Comparison of ENCODE assay signal across 8 cellular contexts in the genomic region with DNA sequence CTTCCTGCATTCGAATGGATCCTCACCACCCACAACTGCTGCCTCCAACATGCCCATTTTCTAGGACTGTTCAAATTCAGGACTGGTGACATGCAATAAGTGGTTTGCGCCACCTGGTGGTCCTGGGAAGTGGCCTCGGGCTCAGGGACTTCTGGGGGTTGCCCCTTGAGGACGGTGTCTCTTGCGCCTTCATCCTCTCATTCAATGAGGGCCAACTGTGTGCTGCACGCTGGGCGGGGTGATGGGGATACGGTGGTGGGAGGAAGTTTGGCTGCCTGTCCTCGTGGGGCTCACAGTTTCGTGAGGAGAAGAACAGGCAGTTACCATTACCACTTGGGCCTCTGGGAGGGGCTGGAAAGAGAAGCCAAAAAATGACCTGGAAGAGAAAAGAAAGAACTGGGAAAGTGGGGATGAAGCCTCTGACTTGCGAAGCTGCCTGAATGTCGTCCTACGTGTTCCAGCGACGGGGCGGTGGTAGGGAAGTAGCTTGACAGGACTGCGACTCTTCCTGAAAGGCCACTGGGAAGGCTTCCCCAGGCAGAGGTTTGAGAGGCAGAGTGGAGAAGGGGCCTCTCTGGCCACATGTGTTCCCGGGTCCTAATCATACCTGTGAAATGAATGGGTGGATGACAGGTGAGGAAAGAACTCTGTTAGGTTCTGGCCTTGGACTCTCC. TPM values are rescaled to one million over a fixed set of nuclear protein-coding genes. Genes with fewer than 3 reads are reported as not detected.
DNase-seq lines count a peak whose midpoint lies in the region; ATAC-seq and TF ChIP-seq lines count a peak whose summit lies in the region.

No MANE protein-coding gene starts in this region.

- ATAC-seq in Panc1, result peak; percentile 89
- no peak for ATAC-seq in activated T-cell treated with anti-CD3 and anti-CD28 coated beads, Interleukin-2, amount 50 U/mL, for 72 hours (replicated peaks in 1 of 2)
- ATAC-seq in GM18511 (IDR thresholded peaks at IDR 0.05; ENCODE audit: unreplicated experiment), result no peak

- H3K36me3 Mint-ChIP-seq in activated T-cell treated with anti-CD3 and anti-CD28 coated beads, Interleukin-2, amount 50 U/mL, for 72 hours (ENCODE audit: insufficient read depth in 2 of 2), result no peaks in the 10 kb centered on the region

- TF ChIP-seq EP300 in suprapubic skin (IDR thresholded peaks at IDR 0.05), result no peak

- H3K27me3 ChIP-seq in GM06990 (replicated peaks; ENCODE audit: control insufficient read depth, insufficient read depth, low read length) (no peaks in the 10 kb centered on the region), Panc1 (ENCODE audit: control insufficient read depth, insufficient read depth, low read length) (no peaks in the 10 kb centered on the region), suprapubic skin (no peaks in the 10 kb centered on the region)

- BruUV-seq in Panc1 (replicated peaks; lab: Mats Ljungman, UMichigan), result no TSS peak

- TF ChIP-seq CTCF in GM06990 (IDR thresholded peaks at IDR 0.05; ENCODE audit: insufficient read depth, low read length, poor library complexity, severe bottlenecking), result peak; percentile 89
- TF ChIP-seq CTCF in Panc1 (IDR thresholded peaks at IDR 0.05), result peak; percentile 94
- peak; percentile 88 for TF ChIP-seq CTCF in fibroblast of pulmonary artery (IDR thresholded peaks at IDR 0.05; ENCODE audit: low read length, missing control alignments)
- TF ChIP-seq CTCF in suprapubic skin (IDR thresholded peaks at IDR 0.05), result peak; percentile 35 to 49

- CTCF ChIA-PET in Panc1 (lab: Charles Lee), result interaction anchor here (0.6 to 2.5 kb wide), 3 partner anchors 53 to 307 kb away, joined by 4 to 15 read pairs (median 6); no protein-coding TSS in a partner anchor

- POLR2A ChIA-PET in Panc1 (lab: Charles Lee), result interaction anchor here (0.7 kb wide), 1 partner anchor 300 kb away, joined by 3 read pairs; no protein-coding TSS in a partner anchor

- WGBS in suprapubic skin, result 61% methylated on average over 18 of the region's 18 CpGs

- DNase-seq in GM06990 (ENCODE audit: extremely low read depth, insufficient read length) (peak; percentile 76), HK-2 (ENCODE audit: unreplicated experiment) (peak; percentile 64), Panc1 (ENCODE audit: low read depth, low spot score) (peak; percentile 39), fibroblast of pulmonary artery (ENCODE audit: low read depth) (peak; percentile 76), nucleus accumbens (lab: John Stamatoyannopoulos, UW) (peak in 49 of 56 donors; percentile 22 to 90 (median 61)), suprapubic skin (ENCODE audit: low spot score in 2 of 2) (peak; percentile 79 to 86)
- peak; percentile 73 to 81 for DNase-seq in activated T-cell treated with anti-CD3 and anti-CD28 coated beads, Interleukin-2, amount 50 U/mL, for 72 hours

- no peaks in the 10 kb centered on the region for H3K4me1 ChIP-seq in Panc1 (ENCODE audit: control insufficient read depth, insufficient read depth, low read length)
- H3K4me1 ChIP-seq in suprapubic skin, result no peaks in the 10 kb centered on the region

- H3K4me3 Mint-ChIP-seq in activated T-cell treated with anti-CD3 and anti-CD28 coated beads, Interleukin-2, amount 50 U/mL, for 72 hours, result no peak overlapping the region

- H3K36me3 ChIP-seq in GM06990 (ENCODE audit: control insufficient read depth, insufficient read depth, low read length) (no peaks in the 10 kb centered on the region), Panc1 (ENCODE audit: control insufficient read depth, insufficient read depth, low read length) (no peaks in the 10 kb centered on the region), suprapubic skin (no peaks in the 10 kb centered on the region)

- no peaks in the 10 kb centered on the region for H3K9me3 ChIP-seq in Panc1 (ENCODE audit: control insufficient read depth, insufficient read depth, low read depth, low read length)
- H3K9me3 ChIP-seq in suprapubic skin, result no peaks in the 10 kb centered on the region

- H3K4me1 Mint-ChIP-seq in activated T-cell treated with anti-CD3 and anti-CD28 coated beads, Interleukin-2, amount 50 U/mL, for 72 hours (ENCODE audit: low read depth), result peaks cover 13% of the 10 kb centered on the region

- no peak overlapping the region for H3K27ac ChIP-seq in Panc1 (ENCODE audit: low read length)
- H3K27ac ChIP-seq in suprapubic skin, result no peak overlapping the region

- no peak for TF ChIP-seq POLR2A in suprapubic skin (IDR thresholded peaks at IDR 0.05)

- intact Hi-C loops in Panc1 (cut with micrococcal nuclease; ENCODE audit: unreplicated experiment), result loop anchor here (1.0 kb wide), 1 partner anchor 57 kb away; no protein-coding TSS in a partner anchor

- H3K9me3 Mint-ChIP-seq in activated T-cell treated with anti-CD3 and anti-CD28 coated beads, Interleukin-2, amount 50 U/mL, for 72 hours, result no peaks in the 10 kb centered on the region

- H3K27ac Mint-ChIP-seq in activated T-cell treated with anti-CD3 and anti-CD28 coated beads, Interleukin-2, amount 50 U/mL, for 72 hours, result no peak overlapping the region

- no peak overlapping the region for H3K4me3 ChIP-seq in GM06990 (replicated peaks; ENCODE audit: low read depth, low read length)
- no peak overlapping the region for H3K4me3 ChIP-seq in Panc1 (ENCODE audit: low read depth in 2 of 2, low read length in 2 of 2)
- no peak overlapping the region for H3K4me3 ChIP-seq in fibroblast of pulmonary artery (replicated peaks; ENCODE audit: low read depth, low read length)
- no peak overlapping the region for H3K4me3 ChIP-seq in suprapubic skin

- peaks cover 28% of the 10 kb centered on the region for H3K27me3 Mint-ChIP-seq in activated T-cell treated with anti-CD3 and anti-CD28 coated beads, Interleukin-2, amount 50 U/mL, for 72 hours (ENCODE audit: low read depth)

- in situ Hi-C loops in Panc1 (cut with HindIII; ENCODE audit: low pct_unique_long_range_greater_than_20kb, low sequenced_read_pairs), result no loop called here

RNA-seq across cellular contexts. Expression of gene PSD2, which starts 49.0 kb away (rescaled TPM):
- total RNA-seq in Panc1 (2021; ENCODE audit: unreplicated experiment), result 0.05 TPM
- polyA plus RNA-seq in Panc1 (2012; ENCODE audit: insufficient read length), result 0.13 TPM
- total RNA-seq in activated T-cell treated with anti-CD3 and anti-CD28 coated beads, Interleukin-2, amount 50 U/mL, for 72 hours, result not detected
- total RNA-seq in suprapubic skin, result under 1 TPM in 3 of 4 donors, not detected in 1; 0.08 to 0.13 (median 0.10) TPM

Comparison
In these comparisons a context has a peak if more than half of its experiments do, and no peak if none do; other contexts are left out.
1. CTCF ChIP-seq: peak in every context shown above with its lines; median percentile 94 in Panc1; 89 in GM06990; 88 in fibroblast of pulmonary artery; 42 in suprapubic skin.